In the genomic region with DNA sequence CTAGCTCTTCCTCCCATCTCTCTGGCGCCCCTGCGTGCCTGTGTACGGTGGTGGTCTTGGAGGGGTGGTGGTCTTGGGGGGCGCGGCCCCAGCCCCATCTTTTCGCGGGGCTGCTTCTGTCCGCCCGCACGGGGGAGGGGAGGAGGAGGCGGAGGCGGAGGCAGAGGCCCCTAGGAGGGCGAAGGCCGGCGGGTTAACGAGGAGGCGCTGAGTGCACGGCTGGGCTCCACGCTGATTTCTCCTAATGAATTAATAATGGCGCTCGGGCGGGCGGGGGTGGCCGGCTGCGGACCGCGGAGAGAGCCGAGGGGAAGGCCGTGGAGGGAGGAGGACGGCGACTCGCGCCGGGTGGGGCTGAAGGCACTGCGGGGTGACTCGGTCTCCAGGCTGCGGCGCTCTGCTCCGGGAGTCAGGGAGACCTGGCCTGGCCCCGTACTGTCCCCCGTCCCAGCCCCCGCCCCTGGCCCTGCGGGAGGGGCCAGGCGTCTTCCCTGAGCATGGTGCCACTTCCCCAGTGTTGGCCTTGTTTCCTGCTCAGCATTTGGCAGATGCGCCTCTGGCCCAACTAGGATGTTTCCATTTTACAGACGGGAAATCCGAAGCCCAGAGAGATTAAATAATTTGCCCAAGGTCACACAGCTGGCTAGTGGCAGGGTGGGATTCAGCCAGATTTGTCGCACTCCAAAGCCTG, we compare ENCODE assay signal across 8 cellular contexts. TPM values are rescaled to one million over a fixed set of nuclear protein-coding genes. Genes with fewer than 3 reads are reported as not detected.
DNase-seq lines count a peak whose midpoint lies in the region; ATAC-seq, FAIRE-seq and TF ChIP-seq lines count a peak whose summit lies in the region.

No MANE protein-coding gene starts in this region.

- no peak for FAIRE-seq in pancreas (lab: Jason Lieb, UNC)

- peaks cover 18% of the 10 kb centered on the region for H3K27me3 Mint-ChIP-seq in WTC11 (ENCODE audit: low read depth)

- POLR2A ChIA-PET in WTC11 (lab: Charles Lee), result interaction anchor here (0.6 kb wide), 1 partner anchor 618 kb away, joined by 4 read pairs; no protein-coding TSS in a partner anchor

- H3K9me3 Mint-ChIP-seq in WTC11, result no peaks in the 10 kb centered on the region

- TF ChIP-seq CTCF in 22Rv1 (IDR thresholded peaks at IDR 0.05), result no peak
- TF ChIP-seq CTCF in GM12864 (IDR thresholded peaks at IDR 0.05; ENCODE audit: low read depth, low read length, missing control alignments), result no peak
- no peak for TF ChIP-seq CTCF in WTC11 (IDR thresholded peaks at IDR 0.05)
- no peak for TF ChIP-seq CTCF in pancreas (IDR thresholded peaks at IDR 0.05)

- no peaks in the 10 kb centered on the region for H3K36me3 ChIP-seq in pancreas

- H3K27ac ChIP-seq in 22Rv1 (peak overlapping the region; percentile 54), pancreas (no peak overlapping the region)

- DNase-seq in GM12864 (ENCODE audit: low read depth) (no peak), WTC11 (ENCODE audit: low spot score) (peak; percentile 47), Right ventricle myocardium superior (peak; percentile 72), pancreas (peak in 2 of 6 donors; percentile 25 to 64)

- no peak for TF ChIP-seq POLR2A in GM18505 (IDR thresholded peaks at IDR 0.05; ENCODE audit: borderline replicate concordance, extremely low read depth, insufficient read depth, insufficient read length)

- H3K27ac Mint-ChIP-seq in WTC11, result no peak overlapping the region; the same call in 1 of the 2 replicates

- intact Hi-C loops in Right ventricle myocardium superior (cut with DNase I) (no loop called here), pancreas (cut with DNase I) (no loop called here)

- no peaks in the 10 kb centered on the region for H3K9me3 ChIP-seq in pancreas

- peaks cover 0 to 3% (median 0%) of the 10 kb centered on the region in 3 donors for H3K4me1 ChIP-seq in pancreas

- H3K4me3 Mint-ChIP-seq in WTC11, result peak overlapping the region; percentile 77

- ATAC-seq in WTC11, result peak; percentile 58
- peak; percentile 76 for ATAC-seq in Right ventricle myocardium superior (ENCODE audit: poor library complexity)
- ATAC-seq in pancreas, result peak in 3 of 4 donors; percentile 63 to 86 (median 76)
- ATAC-seq in GM18505 (IDR thresholded peaks at IDR 0.05; ENCODE audit: unreplicated experiment), result no peak
- no peak for ATAC-seq in GM21381 (IDR thresholded peaks at IDR 0.05; ENCODE audit: unreplicated experiment)
- ATAC-seq in GM19455 (IDR thresholded peaks at IDR 0.05; ENCODE audit: unreplicated experiment), result no peak

- CTCF ChIA-PET in WTC11 (lab: Charles Lee), result interaction anchor here (0.6 to 1.0 kb wide), 4 partner anchors 12 to 550 kb away, joined by 3 to 4 read pairs (median 4); no protein-coding TSS in a partner anchor

- peak overlapping the region; percentile 22 for H3K4me3 ChIP-seq in GM12864 (ENCODE audit: low read depth, low read length)
- peak overlapping the region; percentile 17 to 48 (median 20) for H3K4me3 ChIP-seq in pancreas

- no peaks in the 10 kb centered on the region for H3K27me3 ChIP-seq in pancreas

- peaks cover 3% of the 10 kb centered on the region for H3K36me3 Mint-ChIP-seq in WTC11

- 2 to 7% methylated on average over 39 to 48 of the region's 48 CpGs for WGBS in pancreas, 2 donors

- H3K4me1 Mint-ChIP-seq in WTC11, result peaks cover 27% of the 10 kb centered on the region

TF ChIP-seq in WTC11, 78 proteins besides CTCF, POLR2A, EP300 and RAD21 (continues in another document):
- TF ChIP-seq ESRRA (CRISPR knock-in tag; IDR thresholded peaks at IDR 0.05; ENCODE audit: borderline replicate concordance) (0 out of 2 replicates have a peak, but pooled peaks have one; percentile 32), ZNF263 (CRISPR knock-in tag; IDR thresholded peaks at IDR 0.05; ENCODE audit: low read depth) (no peak), RORB (CRISPR knock-in tag; IDR thresholded peaks at IDR 0.05) (no peak), NFE2L1 (CRISPR knock-in tag; IDR thresholded peaks at IDR 0.05) (no peak), GABPB1 (CRISPR knock-in tag; IDR thresholded peaks at IDR 0.05) (no peak), GTF2I (CRISPR knock-in tag; conservative IDR thresholded peaks at IDR 0.05) (no peak), SMAD4 (CRISPR knock-in tag; IDR thresholded peaks at IDR 0.05) (no peak), MYBL2 (CRISPR knock-in tag; IDR thresholded peaks at IDR 0.05) (0 out of 2 replicates have a peak, but pooled peaks have one; percentile 26), NR3C1 (CRISPR knock-in tag; conservative IDR thresholded peaks at IDR 0.05; ENCODE audit: low read depth) (0 out of 2 replicates have a peak, but pooled peaks have one; percentile 19), ZNF232 (CRISPR knock-in tag; IDR thresholded peaks at IDR 0.05) (no peak), TEAD4 (CRISPR knock-in tag; IDR thresholded peaks at IDR 0.05) (no peak), SOX15 (CRISPR knock-in tag; IDR thresholded peaks at IDR 0.05) (no peak), HMGA2 (CRISPR knock-in tag; IDR thresholded peaks at IDR 0.05) (no peak)
- TF ChIP-seq, protein P1, sequence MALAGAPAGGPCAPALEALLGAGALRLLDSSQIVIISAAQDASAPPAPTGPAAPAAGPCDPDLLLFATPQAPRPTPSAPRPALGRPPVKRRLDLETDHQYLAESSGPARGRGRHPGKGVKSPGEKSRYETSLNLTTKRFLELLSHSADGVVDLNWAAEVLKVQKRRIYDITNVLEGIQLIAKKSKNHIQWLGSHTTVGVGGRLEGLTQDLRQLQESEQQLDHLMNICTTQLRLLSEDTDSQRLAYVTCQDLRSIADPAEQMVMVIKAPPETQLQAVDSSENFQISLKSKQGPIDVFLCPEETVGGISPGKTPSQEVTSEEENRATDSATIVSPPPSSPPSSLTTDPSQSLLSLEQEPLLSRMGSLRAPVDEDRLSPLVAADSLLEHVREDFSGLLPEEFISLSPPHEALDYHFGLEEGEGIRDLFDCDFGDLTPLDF (CRISPR knock-in tag; IDR thresholded peaks at IDR 0.05), result no peak
- TF ChIP-seq, protein P2, sequence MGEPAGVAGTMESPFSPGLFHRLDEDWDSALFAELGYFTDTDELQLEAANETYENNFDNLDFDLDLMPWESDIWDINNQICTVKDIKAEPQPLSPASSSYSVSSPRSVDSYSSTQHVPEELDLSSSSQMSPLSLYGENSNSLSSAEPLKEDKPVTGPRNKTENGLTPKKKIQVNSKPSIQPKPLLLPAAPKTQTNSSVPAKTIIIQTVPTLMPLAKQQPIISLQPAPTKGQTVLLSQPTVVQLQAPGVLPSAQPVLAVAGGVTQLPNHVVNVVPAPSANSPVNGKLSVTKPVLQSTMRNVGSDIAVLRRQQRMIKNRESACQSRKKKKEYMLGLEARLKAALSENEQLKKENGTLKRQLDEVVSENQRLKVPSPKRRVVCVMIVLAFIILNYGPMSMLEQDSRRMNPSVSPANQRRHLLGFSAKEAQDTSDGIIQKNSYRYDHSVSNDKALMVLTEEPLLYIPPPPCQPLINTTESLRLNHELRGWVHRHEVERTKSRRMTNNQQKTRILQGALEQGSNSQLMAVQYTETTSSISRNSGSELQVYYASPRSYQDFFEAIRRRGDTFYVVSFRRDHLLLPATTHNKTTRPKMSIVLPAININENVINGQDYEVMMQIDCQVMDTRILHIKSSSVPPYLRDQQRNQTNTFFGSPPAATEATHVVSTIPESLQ (CRISPR knock-in tag; IDR thresholded peaks at IDR 0.05), result no peak
- TF ChIP-seq, protein P3, sequence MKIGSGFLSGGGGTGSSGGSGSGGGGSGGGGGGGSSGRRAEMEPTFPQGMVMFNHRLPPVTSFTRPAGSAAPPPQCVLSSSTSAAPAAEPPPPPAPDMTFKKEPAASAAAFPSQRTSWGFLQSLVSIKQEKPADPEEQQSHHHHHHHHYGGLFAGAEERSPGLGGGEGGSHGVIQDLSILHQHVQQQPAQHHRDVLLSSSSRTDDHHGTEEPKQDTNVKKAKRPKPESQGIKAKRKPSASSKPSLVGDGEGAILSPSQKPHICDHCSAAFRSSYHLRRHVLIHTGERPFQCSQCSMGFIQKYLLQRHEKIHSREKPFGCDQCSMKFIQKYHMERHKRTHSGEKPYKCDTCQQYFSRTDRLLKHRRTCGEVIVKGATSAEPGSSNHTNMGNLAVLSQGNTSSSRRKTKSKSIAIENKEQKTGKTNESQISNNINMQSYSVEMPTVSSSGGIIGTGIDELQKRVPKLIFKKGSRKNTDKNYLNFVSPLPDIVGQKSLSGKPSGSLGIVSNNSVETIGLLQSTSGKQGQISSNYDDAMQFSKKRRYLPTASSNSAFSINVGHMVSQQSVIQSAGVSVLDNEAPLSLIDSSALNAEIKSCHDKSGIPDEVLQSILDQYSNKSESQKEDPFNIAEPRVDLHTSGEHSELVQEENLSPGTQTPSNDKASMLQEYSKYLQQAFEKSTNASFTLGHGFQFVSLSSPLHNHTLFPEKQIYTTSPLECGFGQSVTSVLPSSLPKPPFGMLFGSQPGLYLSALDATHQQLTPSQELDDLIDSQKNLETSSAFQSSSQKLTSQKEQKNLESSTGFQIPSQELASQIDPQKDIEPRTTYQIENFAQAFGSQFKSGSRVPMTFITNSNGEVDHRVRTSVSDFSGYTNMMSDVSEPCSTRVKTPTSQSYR (CRISPR knock-in tag; IDR thresholded peaks at IDR 0.05), result no peak
- TF ChIP-seq, protein P4, sequence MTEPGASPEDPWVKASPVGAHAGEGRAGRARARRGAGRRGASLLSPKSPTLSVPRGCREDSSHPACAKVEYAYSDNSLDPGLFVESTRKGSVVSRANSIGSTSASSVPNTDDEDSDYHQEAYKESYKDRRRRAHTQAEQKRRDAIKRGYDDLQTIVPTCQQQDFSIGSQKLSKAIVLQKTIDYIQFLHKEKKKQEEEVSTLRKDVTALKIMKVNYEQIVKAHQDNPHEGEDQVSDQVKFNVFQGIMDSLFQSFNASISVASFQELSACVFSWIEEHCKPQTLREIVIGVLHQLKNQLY (CRISPR knock-in tag; IDR thresholded peaks at IDR 0.05), result no peak
- TF ChIP-seq, protein P5, sequence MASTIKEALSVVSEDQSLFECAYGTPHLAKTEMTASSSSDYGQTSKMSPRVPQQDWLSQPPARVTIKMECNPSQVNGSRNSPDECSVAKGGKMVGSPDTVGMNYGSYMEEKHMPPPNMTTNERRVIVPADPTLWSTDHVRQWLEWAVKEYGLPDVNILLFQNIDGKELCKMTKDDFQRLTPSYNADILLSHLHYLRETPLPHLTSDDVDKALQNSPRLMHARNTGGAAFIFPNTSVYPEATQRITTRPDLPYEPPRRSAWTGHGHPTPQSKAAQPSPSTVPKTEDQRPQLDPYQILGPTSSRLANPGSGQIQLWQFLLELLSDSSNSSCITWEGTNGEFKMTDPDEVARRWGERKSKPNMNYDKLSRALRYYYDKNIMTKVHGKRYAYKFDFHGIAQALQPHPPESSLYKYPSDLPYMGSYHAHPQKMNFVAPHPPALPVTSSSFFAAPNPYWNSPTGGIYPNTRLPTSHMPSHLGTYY (CRISPR knock-in tag; IDR thresholded peaks at IDR 0.05), result no peak

RNA-seq across cellular contexts. Expression of a gene that starts 6.0 kb away (rescaled TPM):
- total RNA-seq in WTC11 (2021) (17.4 to 18.9 TPM (median 17.6 TPM) in 3 replicates), Right ventricle myocardium superior (1.3 TPM), pancreas (1 to 10 TPM; 1.2 to 4.0 (median 2.6) TPM)
- 1 to 10 TPM; 1.1 TPM for polyA plus RNA-seq in pancreas

Comparison
In these comparisons a context has a peak if more than half of its experiments do, and no peak if none do; other contexts are left out.
1. ATAC-seq: peak in WTC11 (single experiment), Right ventricle myocardium superior (single experiment) and pancreas (3 of 4); none in GM18505 (single experiment), GM21381 (single experiment) and GM19455 (single experiment).